ENCODE assay signal across 20 cellular contexts in the genomic region with DNA sequence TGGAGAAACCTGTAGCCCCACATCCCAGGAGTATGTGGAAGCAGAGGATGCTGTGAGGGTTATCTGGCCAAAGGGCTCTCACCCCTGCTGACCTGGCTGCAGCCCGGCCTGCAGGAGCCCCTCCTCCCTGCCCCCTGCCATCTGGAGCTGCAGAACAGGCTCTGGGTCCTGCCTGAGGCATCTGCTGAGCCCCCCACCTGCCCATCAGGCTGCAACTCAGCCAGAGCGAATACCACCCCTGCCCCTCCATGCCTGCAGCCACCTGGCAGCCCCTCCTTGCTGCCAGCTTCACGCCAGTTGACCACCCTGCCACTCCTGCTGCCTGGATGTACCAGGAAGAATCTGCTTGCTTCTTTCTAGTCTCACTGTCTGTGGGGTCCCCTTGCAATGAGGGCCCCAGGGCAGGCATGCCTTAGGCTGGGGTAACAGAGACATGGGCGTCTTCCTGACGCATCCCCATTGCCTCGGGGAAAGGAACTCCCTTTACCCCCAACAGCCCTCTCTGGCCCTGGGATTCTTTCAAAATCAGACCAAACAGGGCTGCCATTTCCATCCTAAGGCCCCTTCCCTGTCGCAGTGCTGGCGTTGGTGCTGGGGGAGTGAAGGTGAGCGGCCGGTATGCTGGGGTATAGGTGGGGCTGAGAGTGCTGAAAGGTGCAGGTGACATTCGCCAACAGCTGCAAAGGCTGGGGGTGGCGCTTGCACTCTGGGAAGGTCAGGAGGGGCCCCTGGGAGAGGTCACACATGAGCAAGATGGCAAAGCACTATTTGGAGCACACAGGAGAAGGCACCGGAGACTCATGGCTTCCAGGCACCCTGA.
A peak's percentile ranks its signal among the peaks of the same experiment; 100 is the strongest.
DNase-seq lines count a peak whose midpoint lies in the region; ATAC-seq, FAIRE-seq and TF ChIP-seq lines count a peak whose summit lies in the region.
"Had no signal": no experiment of that assay in that cellular context is flagged by ENCODE, and none has a peak within 500 bp of the region (broad histone marks: within the 10 kb centered on the region; RNA-seq: fewer than 3 reads in every experiment).

No MANE protein-coding gene starts in this region.

- H3K4me3 ChIP-seq in SU-DHL-6 (ENCODE audit: insufficient read depth, low read length, poor library complexity, severe bottlenecking) (peak overlapping the region; percentile 6), prostate gland (no peak overlapping the region)
- H3K4me3 ChIP-seq in naive thymus-derived CD4-positive, alpha-beta T cell (ENCODE audit: low read length) = no peak overlapping the region
- H3K4me3 ChIP-seq: dorsolateral prefrontal cortex, smooth muscle cell had no signal

- H3K27me3 ChIP-seq in SU-DHL-6 (ENCODE audit: low read length) (no peaks in the 10 kb centered on the region), prostate gland (replicated peaks; ENCODE audit: insufficient read depth) (no peaks in the 10 kb centered on the region)
- no peaks in the 10 kb centered on the region for H3K27me3 ChIP-seq in naive thymus-derived CD4-positive, alpha-beta T cell (ENCODE audit: control insufficient read depth in 2 of 2, insufficient read depth in 2 of 2, low read length in 2 of 2)
- H3K27me3 ChIP-seq: brain microvascular endothelial cell had no signal

- no peaks in the 10 kb centered on the region for H3K79me2 ChIP-seq in SU-DHL-6 (ENCODE audit: insufficient read depth, low read length)

- H3F3A ChIP-seq in SU-DHL-6 (ENCODE audit: insufficient read depth) = peaks cover 31% of the 10 kb centered on the region

- WGBS in prostate gland = 49% methylated on average over 13 of the region's 13 CpGs

- peak overlapping the region; percentile 9 for H2AFZ ChIP-seq in SU-DHL-6 (ENCODE audit: low read depth, low read length, severe bottlenecking)

- H3K36me3 Mint-ChIP-seq in naive B cell = peaks cover 0 to 8% of the 10 kb centered on the region in 2 donors
- H3K36me3 Mint-ChIP-seq in naive thymus-derived CD4-positive, alpha-beta T cell = no peaks in the 10 kb centered on the region

- H3K9ac ChIP-seq in SU-DHL-6 (ENCODE audit: low read length) = peak overlapping the region; percentile 56

- H3K9me2 ChIP-seq in SU-DHL-6 (replicated peaks; ENCODE audit: insufficient read depth, low read length) = no peaks in the 10 kb centered on the region

- no peak for TF ChIP-seq POLR2A in GM12892 (IDR thresholded peaks at IDR 0.05; ENCODE audit: low read depth, low read length)
- no peak for TF ChIP-seq POLR2A in prostate gland (IDR thresholded peaks at IDR 0.05)

- TF ChIP-seq CTCF in SU-DHL-6 (IDR thresholded peaks at IDR 0.05; ENCODE audit: insufficient read depth, low read length, poor library complexity, severe bottlenecking) (no peak), prostate gland (IDR thresholded peaks at IDR 0.05) (no peak)

- FAIRE-seq in GM12892 (lab: Jason Lieb, UNC) = peak; percentile 5

- peak overlapping the region; percentile 99 for H3K27ac ChIP-seq in SU-DHL-6 (ENCODE audit: low read depth, low read length)
- H3K27ac ChIP-seq in prostate gland = no peak overlapping the region
- no peak overlapping the region for H3K27ac ChIP-seq in naive thymus-derived CD4-positive, alpha-beta T cell (ENCODE audit: low read depth, low read length)
- H3K27ac ChIP-seq: 22Rv1, brain microvascular endothelial cell, C4-2B had no signal

- intact Hi-C loops in prostate gland (cut with DNase I) = no loop called here
- intact Hi-C loops in naive thymus-derived CD4-positive, alpha-beta T cell (cut with micrococcal nuclease) = no loop called here

- DNase-seq in NCI-H2171 treated with DMSO at 0.1 percent for 48 hours (lab: John Stamatoyannopoulos, UW) = peak; percentile 46
- DNase-seq in NCI-H2171 (lab: John Stamatoyannopoulos, UW) = no peak
- no peak for DNase-seq in GM12892 (ENCODE audit: insufficient read length)
- no peak for DNase-seq in naive B cell
- no peak for DNase-seq in H4 (ENCODE audit: low spot score)
- no peak for DNase-seq in prostate gland (ENCODE audit: low spot score)
- DNase-seq in naive thymus-derived CD4-positive, alpha-beta T cell = no peak
- DNase-seq: activated CD4-positive, alpha-beta T cell treated with anti-CD3 and anti-CD28 coated beads, Interleukin-2, amount 50 U/mL, for 48 hours; activated naive CD4-positive, alpha-beta T cell; brain microvascular endothelial cell; DMS79 treated with DMSO at 0.1 percent for 48 hours; NCI-H2029; NCI-H69; T-helper 17 cell had no signal

- H3K4me3 Mint-ChIP-seq in naive B cell = peak overlapping the region in 7 of 8 donors; percentile 52 to 84 (median 67)
- H3K4me3 Mint-ChIP-seq in naive thymus-derived CD4-positive, alpha-beta T cell = peak overlapping the region in 1 of 10 donors; percentile 53

- POLR2A ChIA-PET in naive thymus-derived CD4-positive, alpha-beta T cell (lab: Charles Lee) = no interaction called here

- H3K9me3 ChIP-seq in SU-DHL-6 (ENCODE audit: insufficient read depth, low read length) = no peaks in the 10 kb centered on the region
- H3K9me3 ChIP-seq in prostate gland = no peaks in the 10 kb centered on the region
- no peaks in the 10 kb centered on the region for H3K9me3 ChIP-seq in naive thymus-derived CD4-positive, alpha-beta T cell (ENCODE audit: control insufficient read depth in 2 of 3, low read length in 3 of 3)

- no peaks in the 10 kb centered on the region for H4K20me1 ChIP-seq in SU-DHL-6 (ENCODE audit: low read depth, low read length)

- CTCF ChIA-PET in naive thymus-derived CD4-positive, alpha-beta T cell (lab: Charles Lee) = no interaction called here

- peak overlapping the region; percentile 79 for H3K4me2 ChIP-seq in SU-DHL-6 (ENCODE audit: low read depth, low read length, poor library complexity, severe bottlenecking)
- H3K4me2 ChIP-seq: smooth muscle cell had no signal

- H3K36me3 ChIP-seq in SU-DHL-6 (ENCODE audit: low read length) (no peaks in the 10 kb centered on the region), prostate gland (no peaks in the 10 kb centered on the region)
- no peaks in the 10 kb centered on the region for H3K36me3 ChIP-seq in naive thymus-derived CD4-positive, alpha-beta T cell (ENCODE audit: control insufficient read depth in 2 of 3, insufficient read depth in 3 of 3, low read length in 3 of 3)
- H3K36me3 ChIP-seq: brain microvascular endothelial cell had no signal

- no peaks in the 10 kb centered on the region for H3K4me1 ChIP-seq in prostate gland (replicated peaks)
- peaks cover 10 to 33% of the 10 kb centered on the region in 2 donors for H3K4me1 ChIP-seq in naive thymus-derived CD4-positive, alpha-beta T cell (ENCODE audit: control insufficient read depth in 2 of 2, insufficient read depth in 2 of 2, low read length in 2 of 2)

- no peak for ATAC-seq in naive B cell (ENCODE audit: low read depth in 2 of 2)
- ATAC-seq in naive thymus-derived CD4-positive, alpha-beta T cell = no peak
- ATAC-seq: left colon had no signal

- peaks cover 0 to 5% (median 0%) of the 10 kb centered on the region in 7 donors for H3K9me3 Mint-ChIP-seq in naive B cell
- peaks cover 0 to 2% (median 0%) of the 10 kb centered on the region in 11 donors for H3K9me3 Mint-ChIP-seq in naive thymus-derived CD4-positive, alpha-beta T cell

- peak overlapping the region; percentile 90 to 97 (median 93) for H3K27ac Mint-ChIP-seq in naive B cell
- H3K27ac Mint-ChIP-seq in naive thymus-derived CD4-positive, alpha-beta T cell = peak overlapping the region in 4 of 9 donors; percentile 9 to 79 (median 37)

- H3K4me1 Mint-ChIP-seq in naive B cell = peaks cover 62 to 89% (median 86%) of the 10 kb centered on the region in 3 donors
- H3K4me1 Mint-ChIP-seq in naive thymus-derived CD4-positive, alpha-beta T cell = peaks cover 11 to 37% (median 28%) of the 10 kb centered on the region in 7 donors

- H3K27me3 Mint-ChIP-seq in naive B cell = no peaks in the 10 kb centered on the region
- peaks cover 0 to 28% (median 4%) of the 10 kb centered on the region in 5 donors for H3K27me3 Mint-ChIP-seq in naive thymus-derived CD4-positive, alpha-beta T cell
